ENCODE assay signal across 9 cellular contexts in the genomic region with DNA sequence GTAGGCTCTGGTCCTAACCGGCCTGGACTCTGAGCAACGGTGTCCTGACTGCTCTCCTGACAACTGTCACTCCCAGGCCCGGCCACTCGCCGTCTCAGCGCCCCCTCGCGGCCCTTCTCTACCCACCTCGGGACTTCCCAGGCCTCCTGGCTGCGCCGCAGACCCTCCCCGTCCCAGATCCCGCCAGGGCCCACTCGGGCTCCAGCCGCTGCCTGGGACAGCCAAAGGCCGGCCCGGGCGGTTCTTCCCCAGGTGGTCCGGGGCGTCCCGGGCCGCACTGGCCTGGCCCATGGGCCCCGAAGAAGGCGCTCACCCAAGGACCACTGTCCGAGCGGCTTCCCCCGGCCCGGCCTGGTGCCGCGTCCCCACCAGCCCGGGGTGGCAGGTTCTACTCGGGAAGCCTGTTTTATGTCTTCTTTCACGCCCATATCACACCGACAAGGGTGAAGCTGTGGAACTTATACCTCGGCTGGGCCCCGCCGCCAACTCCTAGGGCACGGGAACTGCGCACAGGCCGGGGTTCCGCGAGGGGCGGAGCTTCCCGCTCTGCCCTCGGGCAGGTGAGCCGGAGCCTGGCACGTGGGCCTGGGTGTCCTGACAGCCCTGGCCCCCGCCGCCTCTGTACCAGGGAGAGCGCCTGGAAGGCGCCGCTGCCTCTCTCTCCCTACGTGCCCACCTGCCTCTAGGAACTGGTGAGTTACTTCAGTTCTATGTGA.
DNase-seq lines count a peak whose midpoint lies in the region; ATAC-seq and TF ChIP-seq lines count a peak whose summit lies in the region.
"Had no signal": no experiment of that assay in that cellular context is flagged by ENCODE, and none has a peak within 500 bp of the region (broad histone marks: within the 10 kb centered on the region; RNA-seq: fewer than 3 reads in every experiment).

No MANE protein-coding gene starts in this region.

- H4K20me1 ChIP-seq in PC-3 (ENCODE audit: low read length) = no peaks in the 10 kb centered on the region
- H4K20me1 ChIP-seq: BLaER1 treated with 17β-estradiol and CSF1 and Interleukin-3, amounts not matched to agents 10 nM and 100 nM had no signal

- no peaks in the 10 kb centered on the region for H3K36me3 ChIP-seq in PC-3 (ENCODE audit: low read depth, low read length)
- H3K36me3 ChIP-seq in tibial artery = no peaks in the 10 kb centered on the region
- H3K36me3 ChIP-seq: BLaER1 treated with 17β-estradiol and CSF1 and Interleukin-3, amounts not matched to agents 10 nM and 100 nM had no signal

- H3K27me3 ChIP-seq in PC-3 (ENCODE audit: low read length) (no peaks in the 10 kb centered on the region), tibial artery (no peaks in the 10 kb centered on the region)
- H3K27me3 ChIP-seq: BLaER1 treated with 17β-estradiol and CSF1 and Interleukin-3, amounts not matched to agents 10 nM and 100 nM had no signal

- no peaks in the 10 kb centered on the region for H3F3A ChIP-seq in PC-3 (ENCODE audit: low read length, unreplicated experiment)

- peak; percentile 85 for TF ChIP-seq CTCF in PC-3 (conservative IDR thresholded peaks at IDR 0.05; ENCODE audit: low read depth, low read length)
- TF ChIP-seq CTCF in tibial artery (IDR thresholded peaks at IDR 0.05) = peak; percentile 60 to 63

- H3K4me1 ChIP-seq in PC-3 (ENCODE audit: insufficient read depth, low read length) (peaks cover 7% of the 10 kb centered on the region; the same call in 1 of the 2 replicates), tibial artery (peaks cover 0 to 13% (median 2%) of the 10 kb centered on the region in 4 donors)
- H3K4me1 ChIP-seq: BLaER1 treated with 17β-estradiol and CSF1 and Interleukin-3, amounts not matched to agents 10 nM and 100 nM had no signal

- no peaks in the 10 kb centered on the region for H3K79me2 ChIP-seq in PC-3 (ENCODE audit: low read length)

- CTCF ChIA-PET in PC-3 (lab: Charles Lee) = interaction anchor here (1.1 kb wide), 1 partner anchor 22 kb away, joined by 3 read pairs; no protein-coding TSS in a partner anchor
- CTCF ChIA-PET in activated naive CD4-positive, alpha-beta T cell treated with anti-CD3 and anti-CD28 coated beads, Interleukin-2, amount 10 ng/mL, durations not matched to agents 7 days and 5 days (lab: Charles Lee) = interaction anchor here (1.1 to 1.2 kb wide), 2 partner anchors 10 to 13 kb away, joined by 3 to 4 read pairs; no protein-coding TSS in a partner anchor

- intact Hi-C loops in PC-3 (cut with micrococcal nuclease) (loop anchor here (1.0 kb wide), 1 partner anchor 1085 kb away; no protein-coding TSS in a partner anchor), cardiac septum (cut with DNase I) (no loop called here), tibial artery (cut with DNase I; ENCODE audit: low total_unique reads) (no loop called here)

- no peaks in the 10 kb centered on the region for H3K36me3 Mint-ChIP-seq in activated naive CD4-positive, alpha-beta T cell treated with anti-CD3 and anti-CD28 coated beads, Interleukin-2, amount 10 ng/mL, durations not matched to agents 7 days and 5 days

- H3K9ac ChIP-seq in PC-3 (ENCODE audit: low read length) = peak overlapping the region; percentile 77
- H3K9ac ChIP-seq: BLaER1 treated with 17β-estradiol and CSF1 and Interleukin-3, amounts not matched to agents 10 nM and 100 nM had no signal

- H3K9me3 ChIP-seq in PC-3 (ENCODE audit: low read length) (no peaks in the 10 kb centered on the region), tibial artery (no peaks in the 10 kb centered on the region)

- H3K4me1 Mint-ChIP-seq in activated naive CD4-positive, alpha-beta T cell treated with anti-CD3 and anti-CD28 coated beads, Interleukin-2, amount 10 ng/mL, durations not matched to agents 7 days and 5 days = peaks cover 14% of the 10 kb centered on the region

- H3K27ac ChIP-seq in PC-3 (ENCODE audit: low read length) (no peak overlapping the region), tibial artery (peak overlapping the region; percentile 60 to 61)
- H3K27ac ChIP-seq: BLaER1 treated with 17β-estradiol and CSF1 and Interleukin-3, amounts not matched to agents 10 nM and 100 nM had no signal

- POLR2A ChIA-PET in PC-3 (lab: Charles Lee; ENCODE audit: unreplicated experiment) = no interaction called here

- peak overlapping the region; percentile 42 for H3K27ac Mint-ChIP-seq in activated naive CD4-positive, alpha-beta T cell treated with anti-CD3 and anti-CD28 coated beads, Interleukin-2, amount 10 ng/mL, durations not matched to agents 7 days and 5 days

- no TSS peak for BruUV-seq in PC-3 (replicated peaks; lab: Mats Ljungman, UMichigan)

- ATAC-seq in HG03135 (IDR thresholded peaks at IDR 0.05; ENCODE audit: unreplicated experiment) = peak; percentile 98
- ATAC-seq in PC-3 = peak; percentile 97

- H2AFZ ChIP-seq in PC-3 (ENCODE audit: low read length) = peak overlapping the region; percentile 97

- peaks cover 3% of the 10 kb centered on the region for H3K27me3 Mint-ChIP-seq in activated naive CD4-positive, alpha-beta T cell treated with anti-CD3 and anti-CD28 coated beads, Interleukin-2, amount 10 ng/mL, durations not matched to agents 7 days and 5 days

- H3K9me2 ChIP-seq in PC-3 (replicated peaks; ENCODE audit: low read length) = no peaks in the 10 kb centered on the region

- no peaks in the 10 kb centered on the region for H3K9me3 Mint-ChIP-seq in activated naive CD4-positive, alpha-beta T cell treated with anti-CD3 and anti-CD28 coated beads, Interleukin-2, amount 10 ng/mL, durations not matched to agents 7 days and 5 days

- DNase-seq in NCI-H2227 (lab: John Stamatoyannopoulos, UW; ENCODE audit: unreplicated experiment) (peak; percentile 19), NCI-H2227 treated with DMSO at 0.1 percent for 48 hours (lab: John Stamatoyannopoulos, UW) (no peak), PC-3 (peak; percentile 75), cardiac septum (ENCODE audit: low spot score) (peak; percentile 86), pons (ENCODE audit: low spot score) (peak; percentile 79), tibial artery (peak; percentile 56 to 86)
- peak; percentile 83 for DNase-seq in activated naive CD4-positive, alpha-beta T cell treated with anti-CD3 and anti-CD28 coated beads, Interleukin-2, amount 10 ng/mL, durations not matched to agents 7 days and 5 days

- H3K4me2 ChIP-seq in PC-3 (ENCODE audit: low read length) = peak overlapping the region; percentile 90
- H3K4me2 ChIP-seq: BLaER1 treated with 17β-estradiol and CSF1 and Interleukin-3, amounts not matched to agents 10 nM and 100 nM had no signal

- H3K4me3 ChIP-seq in PC-3 (ENCODE audit: low read length) = peak overlapping the region; percentile 75
- H3K4me3 ChIP-seq in tibial artery = peak overlapping the region; percentile 53 to 59
- H3K4me3 ChIP-seq: BLaER1 treated with 17β-estradiol and CSF1 and Interleukin-3, amounts not matched to agents 10 nM and 100 nM had no signal

- peak overlapping the region; percentile 68 for H3K4me3 Mint-ChIP-seq in activated naive CD4-positive, alpha-beta T cell treated with anti-CD3 and anti-CD28 coated beads, Interleukin-2, amount 10 ng/mL, durations not matched to agents 7 days and 5 days
